Comparison of ENCODE assay signal across 1 cellular context in the genomic region with DNA sequence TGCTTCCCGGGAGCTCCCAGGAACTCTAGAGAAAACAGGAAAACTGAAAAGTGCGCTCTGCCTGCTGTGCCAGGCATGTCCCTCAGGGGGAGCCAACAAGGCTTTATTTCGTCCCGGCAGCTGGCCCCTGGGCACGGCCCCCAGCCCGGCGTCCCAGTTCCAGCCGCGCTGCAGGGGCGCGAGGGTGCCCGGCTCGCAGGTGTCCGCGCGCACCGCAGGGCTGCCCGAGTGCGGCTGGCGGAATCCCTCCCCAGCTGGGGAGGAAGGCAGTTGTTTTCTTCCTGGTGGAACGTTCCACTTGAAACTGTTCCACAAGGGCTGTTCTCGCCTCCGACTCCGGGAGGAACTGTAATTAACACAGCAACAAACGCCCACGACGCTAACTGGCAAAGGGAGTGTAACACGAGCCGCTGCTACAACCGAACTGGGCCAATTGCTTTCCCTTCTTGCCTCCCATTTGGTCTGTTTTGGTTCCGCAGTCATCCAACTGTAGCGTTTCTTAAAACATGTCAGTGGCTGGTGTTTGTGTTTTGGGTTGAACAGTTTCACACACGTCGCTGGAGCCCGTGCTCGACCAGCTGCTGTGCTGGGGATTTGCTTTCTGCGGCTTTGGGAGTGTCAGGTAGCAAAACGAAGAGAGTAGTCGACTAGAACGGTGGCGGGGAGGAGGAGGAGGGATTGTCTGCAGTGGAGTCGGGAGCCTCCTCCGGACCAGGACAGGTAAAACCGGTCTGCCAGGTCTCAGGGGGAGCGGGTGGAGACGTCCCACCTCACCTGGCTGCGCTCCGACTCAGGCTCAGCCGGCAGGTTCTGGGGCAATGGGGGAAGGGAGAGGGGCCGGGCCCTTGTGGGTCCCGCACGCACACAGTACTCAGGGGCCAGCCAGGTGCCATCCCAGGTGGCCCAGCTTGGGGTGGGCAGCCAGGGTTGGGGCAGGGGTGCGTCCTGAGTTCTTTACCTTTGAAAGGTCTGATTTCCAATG.
TF ChIP-seq lines count a peak whose summit lies in the region.

No MANE protein-coding gene starts in this region.

TF ChIP-seq in HepG2, 621 proteins besides CTCF, POLR2A, EP300 and RAD21 (continued from another document and continues in another):
- TF ChIP-seq ZNF687 (CRISPR knock-in tag; IDR thresholded peaks at IDR 0.05) (peak; percentile 70), ZNF556 (CRISPR knock-in tag; IDR thresholded peaks at IDR 0.05; ENCODE audit: borderline replicate concordance) (no peak), KDM6A (CRISPR knock-in tag; IDR thresholded peaks at IDR 0.05; ENCODE audit: low read depth) (no peak), ZNF343 (CRISPR knock-in tag; IDR thresholded peaks at IDR 0.05) (no peak), PATZ1 (CRISPR knock-in tag; IDR thresholded peaks at IDR 0.05) (peak; percentile 71), TFDP2 (CRISPR knock-in tag; IDR thresholded peaks at IDR 0.05) (0 out of 2 replicates have a peak, but pooled peaks have one; percentile 17), ZNF33B (CRISPR knock-in tag; IDR thresholded peaks at IDR 0.05) (no peak), FOXP1 (IDR thresholded peaks at IDR 0.05) (no peak), FOXP1 (CRISPR knock-in tag; IDR thresholded peaks at IDR 0.05) (no peak), ETS1 (CRISPR knock-in tag; IDR thresholded peaks at IDR 0.05) (no peak), ZNF12 (CRISPR knock-in tag; IDR thresholded peaks at IDR 0.05) (no peak), CBX5 (CRISPR knock-in tag; IDR thresholded peaks at IDR 0.05; ENCODE audit: borderline replicate concordance) (no peak), ZSCAN25 (CRISPR knock-in tag; IDR thresholded peaks at IDR 0.05) (no peak), EZH2 (conservative IDR thresholded peaks at IDR 0.05; ENCODE audit: low read depth, low read length) (no peak), ZNF660 (CRISPR knock-in tag; IDR thresholded peaks at IDR 0.05; ENCODE audit: borderline replicate concordance, low read depth) (no peak), MAF1 (CRISPR knock-in tag; IDR thresholded peaks at IDR 0.05; ENCODE audit: borderline replicate concordance) (0 out of 2 replicates have a peak, but pooled peaks have one; percentile 37), SP4 (CRISPR knock-in tag; IDR thresholded peaks at IDR 0.05) (no peak), ZNF256 (CRISPR knock-in tag; conservative IDR thresholded peaks at IDR 0.05) (no peak), ZNF709 (CRISPR knock-in tag; IDR thresholded peaks at IDR 0.05) (no peak), RFXANK (CRISPR knock-in tag; IDR thresholded peaks at IDR 0.05) (no peak), ZNF781 (CRISPR knock-in tag; IDR thresholded peaks at IDR 0.05; ENCODE audit: borderline replicate concordance, not compliant biosample characterization) (no peak), TBX3 (IDR thresholded peaks at IDR 0.05; ENCODE audit: borderline replicate concordance) (no peak), NFYC (CRISPR knock-in tag; IDR thresholded peaks at IDR 0.05) (no peak), SMAD1 (CRISPR knock-in tag; IDR thresholded peaks at IDR 0.05; ENCODE audit: borderline replicate concordance, low read depth) (0 out of 2 replicates have a peak, but pooled peaks have one; percentile 53), SP140L (CRISPR knock-in tag; IDR thresholded peaks at IDR 0.05; ENCODE audit: borderline replicate concordance) (no peak), ZNF460 (CRISPR knock-in tag; IDR thresholded peaks at IDR 0.05; ENCODE audit: borderline replicate concordance) (no peak), ZNF768 (CRISPR knock-in tag; IDR thresholded peaks at IDR 0.05) (no peak), ZNF446 (CRISPR knock-in tag; IDR thresholded peaks at IDR 0.05) (no peak), REXO4 (CRISPR knock-in tag; IDR thresholded peaks at IDR 0.05; ENCODE audit: borderline replicate concordance) (no peak), ZNF569 (CRISPR knock-in tag; IDR thresholded peaks at IDR 0.05; ENCODE audit: borderline replicate concordance) (no peak), SMAD3 (CRISPR knock-in tag; IDR thresholded peaks at IDR 0.05) (no peak), ZSCAN9 (CRISPR knock-in tag; IDR thresholded peaks at IDR 0.05; ENCODE audit: borderline replicate concordance) (no peak)
- TF ChIP-seq, protein P1, sequence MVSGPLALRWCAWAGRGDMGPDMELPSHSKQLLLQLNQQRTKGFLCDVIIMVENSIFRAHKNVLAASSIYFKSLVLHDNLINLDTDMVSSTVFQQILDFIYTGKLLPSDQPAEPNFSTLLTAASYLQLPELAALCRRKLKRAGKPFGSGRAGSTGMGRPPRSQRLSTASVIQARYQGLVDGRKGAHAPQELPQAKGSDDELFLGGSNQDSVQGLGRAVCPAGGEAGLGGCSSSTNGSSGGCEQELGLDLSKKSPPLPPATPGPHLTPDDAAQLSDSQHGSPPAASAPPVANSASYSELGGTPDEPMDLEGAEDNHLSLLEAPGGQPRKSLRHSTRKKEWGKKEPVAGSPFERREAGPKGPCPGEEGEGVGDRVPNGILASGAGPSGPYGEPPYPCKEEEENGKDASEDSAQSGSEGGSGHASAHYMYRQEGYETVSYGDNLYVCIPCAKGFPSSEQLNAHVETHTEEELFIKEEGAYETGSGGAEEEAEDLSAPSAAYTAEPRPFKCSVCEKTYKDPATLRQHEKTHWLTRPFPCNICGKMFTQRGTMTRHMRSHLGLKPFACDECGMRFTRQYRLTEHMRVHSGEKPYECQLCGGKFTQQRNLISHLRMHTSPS (CRISPR knock-in tag; IDR thresholded peaks at IDR 0.05; ENCODE audit: low read depth): peak; percentile 48
- TF ChIP-seq, protein P2, sequence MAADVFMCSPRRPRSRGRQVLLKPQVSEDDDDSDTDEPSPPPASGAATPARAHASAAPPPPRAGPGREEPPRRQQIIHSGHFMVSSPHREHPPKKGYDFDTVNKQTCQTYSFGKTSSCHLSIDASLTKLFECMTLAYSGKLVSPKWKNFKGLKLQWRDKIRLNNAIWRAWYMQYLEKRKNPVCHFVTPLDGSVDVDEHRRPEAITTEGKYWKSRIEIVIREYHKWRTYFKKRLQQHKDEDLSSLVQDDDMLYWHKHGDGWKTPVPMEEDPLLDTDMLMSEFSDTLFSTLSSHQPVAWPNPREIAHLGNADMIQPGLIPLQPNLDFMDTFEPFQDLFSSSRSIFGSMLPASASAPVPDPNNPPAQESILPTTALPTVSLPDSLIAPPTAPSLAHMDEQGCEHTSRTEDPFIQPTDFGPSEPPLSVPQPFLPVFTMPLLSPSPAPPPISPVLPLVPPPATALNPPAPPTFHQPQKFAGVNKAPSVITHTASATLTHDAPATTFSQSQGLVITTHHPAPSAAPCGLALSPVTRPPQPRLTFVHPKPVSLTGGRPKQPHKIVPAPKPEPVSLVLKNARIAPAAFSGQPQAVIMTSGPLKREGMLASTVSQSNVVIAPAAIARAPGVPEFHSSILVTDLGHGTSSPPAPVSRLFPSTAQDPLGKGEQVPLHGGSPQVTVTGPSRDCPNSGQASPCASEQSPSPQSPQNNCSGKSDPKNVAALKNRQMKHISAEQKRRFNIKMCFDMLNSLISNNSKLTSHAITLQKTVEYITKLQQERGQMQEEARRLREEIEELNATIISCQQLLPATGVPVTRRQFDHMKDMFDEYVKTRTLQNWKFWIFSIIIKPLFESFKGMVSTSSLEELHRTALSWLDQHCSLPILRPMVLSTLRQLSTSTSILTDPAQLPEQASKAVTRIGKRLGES (CRISPR knock-in tag; IDR thresholded peaks at IDR 0.05; ENCODE audit: borderline replicate concordance): no peak
- TF ChIP-seq, protein P3, sequence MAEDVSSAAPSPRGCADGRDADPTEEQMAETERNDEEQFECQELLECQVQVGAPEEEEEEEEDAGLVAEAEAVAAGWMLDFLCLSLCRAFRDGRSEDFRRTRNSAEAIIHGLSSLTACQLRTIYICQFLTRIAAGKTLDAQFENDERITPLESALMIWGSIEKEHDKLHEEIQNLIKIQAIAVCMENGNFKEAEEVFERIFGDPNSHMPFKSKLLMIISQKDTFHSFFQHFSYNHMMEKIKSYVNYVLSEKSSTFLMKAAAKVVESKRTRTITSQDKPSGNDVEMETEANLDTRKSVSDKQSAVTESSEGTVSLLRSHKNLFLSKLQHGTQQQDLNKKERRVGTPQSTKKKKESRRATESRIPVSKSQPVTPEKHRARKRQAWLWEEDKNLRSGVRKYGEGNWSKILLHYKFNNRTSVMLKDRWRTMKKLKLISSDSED (CRISPR knock-in tag; IDR thresholded peaks at IDR 0.05): no peak
- TF ChIP-seq, protein P4, sequence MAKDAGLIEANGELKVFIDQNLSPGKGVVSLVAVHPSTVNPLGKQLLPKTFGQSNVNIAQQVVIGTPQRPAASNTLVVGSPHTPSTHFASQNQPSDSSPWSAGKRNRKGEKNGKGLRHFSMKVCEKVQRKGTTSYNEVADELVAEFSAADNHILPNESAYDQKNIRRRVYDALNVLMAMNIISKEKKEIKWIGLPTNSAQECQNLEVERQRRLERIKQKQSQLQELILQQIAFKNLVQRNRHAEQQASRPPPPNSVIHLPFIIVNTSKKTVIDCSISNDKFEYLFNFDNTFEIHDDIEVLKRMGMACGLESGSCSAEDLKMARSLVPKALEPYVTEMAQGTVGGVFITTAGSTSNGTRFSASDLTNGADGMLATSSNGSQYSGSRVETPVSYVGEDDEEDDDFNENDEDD (CRISPR knock-in tag; IDR thresholded peaks at IDR 0.05; ENCODE audit: borderline replicate concordance): no peak
- TF ChIP-seq, protein P5, sequence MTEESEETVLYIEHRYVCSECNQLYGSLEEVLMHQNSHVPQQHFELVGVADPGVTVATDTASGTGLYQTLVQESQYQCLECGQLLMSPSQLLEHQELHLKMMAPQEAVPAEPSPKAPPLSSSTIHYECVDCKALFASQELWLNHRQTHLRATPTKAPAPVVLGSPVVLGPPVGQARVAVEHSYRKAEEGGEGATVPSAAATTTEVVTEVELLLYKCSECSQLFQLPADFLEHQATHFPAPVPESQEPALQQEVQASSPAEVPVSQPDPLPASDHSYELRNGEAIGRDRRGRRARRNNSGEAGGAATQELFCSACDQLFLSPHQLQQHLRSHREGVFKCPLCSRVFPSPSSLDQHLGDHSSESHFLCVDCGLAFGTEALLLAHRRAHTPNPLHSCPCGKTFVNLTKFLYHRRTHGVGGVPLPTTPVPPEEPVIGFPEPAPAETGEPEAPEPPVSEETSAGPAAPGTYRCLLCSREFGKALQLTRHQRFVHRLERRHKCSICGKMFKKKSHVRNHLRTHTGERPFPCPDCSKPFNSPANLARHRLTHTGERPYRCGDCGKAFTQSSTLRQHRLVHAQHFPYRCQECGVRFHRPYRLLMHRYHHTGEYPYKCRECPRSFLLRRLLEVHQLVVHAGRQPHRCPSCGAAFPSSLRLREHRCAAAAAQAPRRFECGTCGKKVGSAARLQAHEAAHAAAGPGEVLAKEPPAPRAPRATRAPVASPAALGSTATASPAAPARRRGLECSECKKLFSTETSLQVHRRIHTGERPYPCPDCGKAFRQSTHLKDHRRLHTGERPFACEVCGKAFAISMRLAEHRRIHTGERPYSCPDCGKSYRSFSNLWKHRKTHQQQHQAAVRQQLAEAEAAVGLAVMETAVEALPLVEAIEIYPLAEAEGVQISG (CRISPR knock-in tag; IDR thresholded peaks at IDR 0.05): peak; percentile 27; the same call in 1 of the 2 replicates
